Comparison of ENCODE assay signal across 27 cellular contexts in genomic region chr10:94149702-94150101, GRCh38.
"Had no signal": no experiment of that assay in that cellular context is flagged by ENCODE, and none has a peak within 500 bp of the region (broad histone marks: within the 10 kb centered on the region; RNA-seq: fewer than 3 reads in every experiment).

No MANE protein-coding gene starts in this region.

- H3K27me3 ChIP-seq: brain microvascular endothelial cell, dorsolateral prefrontal cortex, heart left ventricle had no signal

- DNase-seq: activated CD4-positive, alpha-beta memory T cell treated with anti-CD3 and anti-CD28 coated beads, Interleukin-2, amount 10 ng/mL, durations not matched to agents 7 days and 5 days; activated CD4-positive, alpha-beta T cell treated with anti-CD3 and anti-CD28 coated beads for 1 hour; activated CD4-positive, alpha-beta T cell treated with anti-CD3 and anti-CD28 coated beads for 4 hours; activated CD4-positive, alpha-beta T cell treated with anti-CD3 and anti-CD28 coated beads, Interleukin-2, amount 10 ng/mL, durations not matched to agents 7 days and 5 days; activated CD4-positive, alpha-beta T cell treated with anti-CD3 and anti-CD28 coated beads, Interleukin-2, amount 50 U/mL, for 4 hours; activated CD8-positive, alpha-beta memory T cell treated with anti-CD3 and anti-CD28 coated beads, Interleukin-2, amount 50 U/mL, for 48 hours; activated gamma-delta T cell; activated naive CD4-positive, alpha-beta T cell; activated naive CD4-positive, alpha-beta T cell treated with anti-CD3 and anti-CD28 coated beads, Interleukin-2, amount 10 ng/mL, durations not matched to agents 7 days and 5 days; activated naive CD8-positive, alpha-beta T cell treated with anti-CD3 and anti-CD28 coated beads, Interleukin-2, amount 10 ng/mL, durations not matched to agents 7 days and 5 days; activated T-cell treated with anti-CD3 and anti-CD28 coated beads for 4 hours; activated T-cell treated with anti-CD3 and anti-CD28 coated beads, Interleukin-2, amount 50 U/mL, for 24 hours; activated T-cell treated with anti-CD3 and anti-CD28 coated beads, Interleukin-2, amount 50 U/mL, for 72 hours; amniotic stem cell; anterior cingulate cortex; brain microvascular endothelial cell; dorsolateral prefrontal cortex; effector memory CD4-positive, alpha-beta T cell; endodermal cell; foreskin fibroblast; glutamatergic neuron; heart left ventricle; T-helper 2 cell had no signal

- H3K4me3 ChIP-seq: coronary artery, dorsolateral prefrontal cortex, heart left ventricle had no signal

- H3K27ac ChIP-seq: brain microvascular endothelial cell, coronary artery, dorsolateral prefrontal cortex, heart left ventricle had no signal

- H3K36me3 ChIP-seq: brain microvascular endothelial cell, heart left ventricle had no signal

- ATAC-seq: activated naive CD4-positive, alpha-beta T cell treated with anti-CD3 and anti-CD28 coated beads, Interleukin-2, amount 50 U/mL, for 72 hours; activated T-cell treated with anti-CD3 and anti-CD28 coated beads, Interleukin-2, amount 50 U/mL, for 72 hours; esophagus mucosa; heart left ventricle; WTC11 had no signal
